Comparison of ENCODE assay signal across 16 cellular contexts in the genomic region with DNA sequence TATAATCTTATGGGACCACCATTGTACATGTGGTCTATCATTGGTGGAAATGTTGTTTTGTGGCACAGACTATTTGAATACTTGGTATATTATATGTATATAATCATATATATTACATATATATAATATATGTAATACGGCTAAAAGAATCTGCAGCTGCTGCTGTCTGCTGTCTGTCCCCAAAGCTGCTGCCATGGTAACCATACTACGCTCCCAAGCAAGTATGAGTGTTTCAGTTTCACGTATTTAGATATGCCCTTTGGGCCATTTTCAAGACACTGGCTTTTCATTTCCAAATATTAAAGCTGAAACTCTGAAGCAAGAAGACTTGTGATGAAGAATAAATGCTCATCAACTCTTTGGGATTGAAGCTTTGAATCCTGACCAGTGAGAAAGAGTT. TPM values are rescaled to one million over a fixed set of nuclear protein-coding genes. Genes with fewer than 3 reads are reported as not detected.
"Had no signal": no experiment of that assay in that cellular context is flagged by ENCODE, and none has a peak within 500 bp of the region (broad histone marks: within the 10 kb centered on the region; RNA-seq: fewer than 3 reads in every experiment).

No MANE protein-coding gene starts in this region.

- H3K4me3 ChIP-seq: lower lobe of right lung, psoas muscle, right lobe of liver, suprapubic skin had no signal

- DNase-seq: activated B cell treated with CpG ODN at 0.5 μM for 24 hours; activated CD4-positive, alpha-beta T cell treated with anti-CD3 and anti-CD28 coated beads for 48 hours; activated CD8-positive, alpha-beta memory T cell treated with anti-CD3 and anti-CD28 coated beads, Interleukin-2, amount 50 U/mL, for 4 hours; activated CD8-positive, alpha-beta T cell treated with anti-CD3 and anti-CD28 coated beads for 36 hours; activated effector memory CD4-positive, alpha-beta T cell treated with anti-CD3 and anti-CD28 coated beads, Interleukin-2, amount 50 U/mL, for 16 hours; activated T-cell treated with anti-CD3 and anti-CD28 coated beads, Interleukin-2, amount 50 U/mL, for 48 hours; caudate nucleus; left colon; lower lobe of right lung; psoas muscle; right lobe of liver; trophoblast cell had no signal

- ATAC-seq: activated CD8-positive, alpha-beta T cell treated with anti-CD3 and anti-CD28 coated beads for 36 hours; activated naive CD4-positive, alpha-beta T cell treated with anti-CD3 and anti-CD28 coated beads, Interleukin-2, amount 50 U/mL, for 72 hours; esophagus mucosa; left colon; lower lobe of right lung; psoas muscle; right lobe of liver had no signal

- H3K36me3 ChIP-seq: lower lobe of right lung, right lobe of liver, suprapubic skin had no signal

- H3K27ac ChIP-seq: lower lobe of right lung, psoas muscle, right lobe of liver, suprapubic skin had no signal

- H3K4me1 ChIP-seq: lower lobe of right lung, psoas muscle, right lobe of liver, suprapubic skin had no signal

- FAIRE-seq: islet of Langerhans had no signal

- H3K9me3 ChIP-seq: lower lobe of right lung, psoas muscle, right lobe of liver, suprapubic skin had no signal

- H3K27me3 ChIP-seq: right lobe of liver, suprapubic skin had no signal

RNA-seq across cellular contexts. Expression of a gene that starts 42.0 kb away (rescaled TPM):
- total RNA-seq: activated B cell treated with CpG ODN at 0.5 μM for 24 hours; activated CD8-positive, alpha-beta T cell treated with anti-CD3 and anti-CD28 coated beads for 36 hours had no signal
